33 cellular contexts compared by ENCODE assay signal in genomic region chr11:84503503-84503902, GRCh38.
"Had no signal": no experiment of that assay in that cellular context is flagged by ENCODE, and none has a peak within 500 bp of the region (broad histone marks: within the 10 kb centered on the region; RNA-seq: fewer than 3 reads in every experiment).

No MANE protein-coding gene starts in this region.

- H3K4me1 ChIP-seq: body of pancreas, breast epithelium had no signal

- H3K27me3 ChIP-seq: adrenal gland, body of pancreas, brain microvascular endothelial cell, breast epithelium had no signal

- ATAC-seq: activated CD8-positive, alpha-beta T cell treated with anti-CD3 and anti-CD28 coated beads for 36 hours; activated naive CD4-positive, alpha-beta T cell treated with anti-CD3 and anti-CD28 coated beads, Interleukin-2, amount 50 U/mL, for 72 hours; activated T-cell treated with anti-CD3 and anti-CD28 coated beads, Interleukin-2, amount 50 U/mL, for 4 hours; activated T-cell treated with anti-CD3 and anti-CD28 coated beads, Interleukin-2, amount 50 U/mL, for 72 hours; activated T-helper 17 cell treated with anti-CD3 and anti-CD28 coated beads, Interleukin-2, amount 50 U/mL, for 72 hours; body of pancreas had no signal

- FAIRE-seq: astrocyte, TTC549 had no signal

- DNase-seq: activated B cell treated with CpG ODN at 0.5 μM for 24 hours; activated CD4-positive, alpha-beta memory T cell treated with anti-CD3 and anti-CD28 coated beads for 36 hours; activated CD4-positive, alpha-beta T cell treated with anti-CD3 and anti-CD28 coated beads for 4 hours; activated CD4-positive, alpha-beta T cell treated with anti-CD3 and anti-CD28 coated beads, Interleukin-2, amount 10 ng/mL, durations not matched to agents 24 days and 14 days; activated CD4-positive, alpha-beta T cell treated with anti-CD3 and anti-CD28 coated beads, Interleukin-2, amount 50 U/mL, for 1 hour; activated CD4-positive, alpha-beta T cell treated with anti-CD3 and anti-CD28 coated beads, Interleukin-2, amount 50 U/mL, for 4 hours; activated CD4-positive, CD25-positive, alpha-beta regulatory T cell treated with anti-CD3 and anti-CD28 coated beads, Interleukin-2, amount 50 U/mL, for 72 hours; activated CD8-positive, alpha-beta memory T cell treated with anti-CD3 and anti-CD28 coated beads, Interleukin-2, amount 50 U/mL, for 4 hours; activated CD8-positive, alpha-beta T cell treated with anti-CD3 and anti-CD28 coated beads for 36 hours; activated effector memory CD4-positive, alpha-beta T cell treated with anti-CD3 and anti-CD28 coated beads, Interleukin-2, amount 50 U/mL, for 16 hours; activated gamma-delta T cell treated with Interleukin-2 at 50 U/mL for 16 hours; activated naive CD4-positive, alpha-beta T cell; activated naive CD4-positive, alpha-beta T cell treated with anti-CD3 and anti-CD28 coated beads for 36 hours; activated naive CD4-positive, alpha-beta T cell treated with anti-CD3 and anti-CD28 coated beads, Interleukin-2, amount 50 U/mL, for 16 hours; activated naive CD8-positive, alpha-beta T cell treated with anti-CD3 and anti-CD28 coated beads for 36 hours; activated T-cell treated with anti-CD3 and anti-CD28 coated beads for 4 hours; activated T-cell treated with anti-CD3 and anti-CD28 coated beads, Interleukin-2, amount 50 U/mL, for 1 hour; activated T-cell treated with anti-CD3 and anti-CD28 coated beads, Interleukin-2, amount 50 U/mL, for 4 hours; activated T-cell treated with anti-CD3 and anti-CD28 coated beads, Interleukin-2, amount 50 U/mL, for 72 hours; adrenal gland; amniotic stem cell; aorta; body of pancreas; brain microvascular endothelial cell; central memory CD4-positive, alpha-beta T cell; T-helper 2 cell; T-helper 9 cell had no signal

- H3K36me3 ChIP-seq: adrenal gland, brain microvascular endothelial cell, breast epithelium had no signal

- H3K27ac ChIP-seq: adrenal gland, body of pancreas, brain microvascular endothelial cell, breast epithelium, VCaP had no signal

- H3K4me3 ChIP-seq: adrenal gland, body of pancreas, breast epithelium had no signal

- H3K9me3 ChIP-seq: adrenal gland, body of pancreas, breast epithelium had no signal
